Comparison of ENCODE assay signal across 8 cellular contexts in the genomic region with DNA sequence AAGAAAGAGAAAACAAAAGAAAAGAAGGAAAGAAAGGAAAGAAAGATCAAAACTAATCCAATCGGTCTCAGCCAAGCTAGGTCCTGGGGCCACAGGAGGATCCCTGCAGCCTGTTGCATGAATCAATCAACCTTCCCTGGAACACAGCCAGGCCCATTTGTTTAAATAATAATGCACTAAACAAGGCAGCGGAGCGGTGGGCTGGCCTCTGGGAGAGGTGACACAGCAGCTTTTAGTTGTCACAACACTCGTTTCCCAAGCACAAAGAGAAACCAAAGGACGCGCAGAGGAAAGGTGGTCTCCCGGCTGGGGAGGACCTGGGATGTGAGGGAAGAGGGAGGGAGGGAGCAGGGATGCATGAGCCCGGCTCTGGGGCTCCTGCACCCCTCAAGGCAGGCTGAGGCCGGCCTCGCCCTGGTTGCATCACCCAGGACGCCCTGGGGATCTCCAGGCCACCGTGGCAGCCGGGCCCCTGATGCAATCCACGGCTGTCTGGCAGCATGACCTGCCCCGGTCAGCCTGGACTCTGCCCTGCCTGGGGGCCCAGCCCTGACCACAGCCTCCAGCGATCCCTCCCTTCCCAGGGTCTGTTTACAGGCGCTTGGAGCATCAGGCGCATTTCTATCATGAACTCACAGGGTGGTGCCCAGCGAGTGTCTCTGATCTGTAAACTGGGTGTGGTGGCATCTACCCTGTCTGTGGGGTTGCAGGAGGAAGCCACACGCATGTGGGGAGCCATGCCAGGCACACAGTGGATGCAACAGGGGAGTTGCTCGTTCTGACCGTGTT. TPM values are rescaled to one million over a fixed set of nuclear protein-coding genes. Genes with fewer than 3 reads are reported as not detected.
DNase-seq lines count a peak whose midpoint lies in the region; ATAC-seq, FAIRE-seq and TF ChIP-seq lines count a peak whose summit lies in the region.

No MANE protein-coding gene starts in this region.

- WGBS in small intestine, 3 donors = 9 to 25% (median 14%) methylated on average over 17 to 22 of the region's 22 CpGs

- peak overlapping the region; percentile 35 for H3K4me3 ChIP-seq in WI38 (ENCODE audit: low read depth, low read length)
- no peak overlapping the region for H3K4me3 ChIP-seq in small intestine (ENCODE audit: low read depth in 1 of 2, low read length in 2 of 2)

- no peaks in the 10 kb centered on the region for H3K27me3 ChIP-seq in small intestine (ENCODE audit: control insufficient read depth in 2 of 2, insufficient read depth in 2 of 2, low read length in 2 of 2)

- H3K9me3 ChIP-seq in small intestine (ENCODE audit: control insufficient read depth, low read depth) = no peaks in the 10 kb centered on the region

- TF ChIP-seq CTCF in WI38 (IDR thresholded peaks at IDR 0.05; ENCODE audit: low read depth, low read length) = no peak

- intact Hi-C loops in left ventricle myocardium superior (cut with micrococcal nuclease) = no loop called here

- no peaks in the 10 kb centered on the region for H3K36me3 ChIP-seq in small intestine (ENCODE audit: control insufficient read depth in 2 of 2, insufficient read depth in 2 of 2, low read length in 2 of 2)

- H3K27ac ChIP-seq in small intestine (ENCODE audit: low read depth in 1 of 2, low read length in 1 of 2) = no peak overlapping the region

- no peaks in the 10 kb centered on the region for H3K4me1 ChIP-seq in small intestine (ENCODE audit: control insufficient read depth in 2 of 2, insufficient read depth in 1 of 2, low read depth in 1 of 2, low read length in 1 of 2)

- DNase-seq in Daoy (ENCODE audit: low read depth) = peak; percentile 68
- peak; percentile 76 for DNase-seq in NCI-H1105 (lab: John Stamatoyannopoulos, UW)
- peak; percentile 57 for DNase-seq in left ventricle myocardium superior
- DNase-seq in small intestine = peak; percentile 9
- no peak for DNase-seq in anterior cingulate cortex (lab: John Stamatoyannopoulos, UW)

- FAIRE-seq in small intestine (lab: Jason Lieb, UNC) = no peak

- ATAC-seq in left ventricle myocardium superior (peak; percentile 82), HG03354 (IDR thresholded peaks at IDR 0.05; ENCODE audit: poor library complexity, severe bottlenecking, unreplicated experiment) (no peak), HG03520 (IDR thresholded peaks at IDR 0.05; ENCODE audit: unreplicated experiment) (no peak)

RNA-seq across cellular contexts. Expression of gene MMP17, which starts 32.5 kb away (rescaled TPM):
- total RNA-seq in Daoy (2014; rRNA removed; shearing (Covaris generic)) = 3.1 and 11.4 TPM in 2 replicates
- total RNA-seq in left ventricle myocardium superior = 0.47 TPM
- 1 to 10 TPM in 1 of 3 donors, not detected in 2; 4.5 TPM for polyA plus RNA-seq in small intestine

RNA-seq across cellular contexts. Expression of gene ULK1, which starts 33.8 kb away (rescaled TPM):
- 2.7 and 5.1 TPM in 2 replicates for total RNA-seq in Daoy (2014; rRNA removed; shearing (Covaris generic))
- 64.0 TPM for total RNA-seq in left ventricle myocardium superior
- polyA plus RNA-seq in small intestine = 10 to 100 TPM; 11.3 to 12.7 (median 12.3) TPM

Comparison
In these comparisons a context has a peak if more than half of its experiments do, and no peak if none do; other contexts are left out.
1. DNase-seq: peak in Daoy (single experiment), NCI-H1105 (single experiment), left ventricle myocardium superior (single experiment) and small intestine (single experiment); none in anterior cingulate cortex (0 of 58).
2. RNA of gene ULK1, which starts 33.8 kb away (total RNA-seq): 64.0 TPM in left ventricle myocardium superior (single experiment); 2.7 to 5.1 TPM in Daoy; every median in the first group is over 10 times any median in the second.